Comparison of ENCODE assay signal across 35 cellular contexts in the genomic region with DNA sequence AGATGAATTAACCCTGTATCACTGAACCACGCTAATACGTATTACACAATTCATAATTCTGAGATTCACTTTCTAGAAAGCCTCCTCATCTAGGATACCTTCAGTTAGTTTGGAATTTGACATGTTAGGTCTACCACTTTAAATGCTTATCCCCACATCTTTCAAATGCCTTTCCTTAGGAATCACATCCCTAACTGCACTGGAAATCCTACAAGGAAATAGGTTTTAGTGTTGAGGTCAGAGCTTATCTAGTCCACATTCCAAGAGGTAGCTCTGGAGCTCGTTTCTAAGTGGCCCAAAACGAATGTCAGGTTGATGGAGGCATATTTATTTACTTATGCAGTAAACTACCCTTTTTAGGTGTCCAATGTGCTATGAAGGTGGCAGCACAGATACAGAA.
"Had no signal": no experiment of that assay in that cellular context is flagged by ENCODE, and none has a peak within 500 bp of the region (broad histone marks: within the 10 kb centered on the region; RNA-seq: fewer than 3 reads in every experiment).

No MANE protein-coding gene starts in this region.

- H3K4me3 Mint-ChIP-seq: activated B cell treated with CpG ODN at 0.5 μM for 24 hours; activated CD4-positive, alpha-beta memory T cell treated with anti-CD3 and anti-CD28 coated beads for 36 hours; activated CD4-positive, alpha-beta T cell treated with anti-CD3 and anti-CD28 coated beads, Interleukin-2, amount 10 ng/mL, durations not matched to agents 24 days and 14 days; activated CD8-positive, alpha-beta memory T cell treated with anti-CD3 and anti-CD28 coated beads, Interleukin-2, amount 10 ng/mL, durations not matched to agents 7 days and 5 days; activated CD8-positive, alpha-beta T cell treated with anti-CD3 and anti-CD28 coated beads, Interleukin-2, amount 10 ng/mL, durations not matched to agents 7 days and 5 days; activated naive CD4-positive, alpha-beta T cell treated with anti-CD3 and anti-CD28 coated beads for 36 hours; activated naive CD4-positive, alpha-beta T cell treated with anti-CD3 and anti-CD28 coated beads, Interleukin-2, amount 50 U/mL, for 24 hours; activated naive CD8-positive, alpha-beta T cell treated with anti-CD3 and anti-CD28 coated beads, Interleukin-2, amount 10 ng/mL, durations not matched to agents 7 days and 5 days; activated T-helper 1 cell treated with anti-CD3 and anti-CD28 coated beads, Interleukin-12 subunit alpha, Interleukin-12 subunit beta, Interleukin-2, Interleukin-4 antibody, amounts not matched to agents 30 ng/mL and 10 ng/mL and 1 ng/mL, durations not matched to agents 14 hours and 24 hours and 36 hours; brain; dendritic cell treated with granulocyte-macrophage colony-stimulating factor and Interleukin-4, amounts not matched to agents 40 ng/mL and 50 ng/mL, for 4 days; T-cell; T-helper 1 cell treated with Interleukin-12 subunit alpha and Interleukin-12 subunit beta and Interleukin-4 antibody, amounts not matched to agents 30 μg/mL and 1 μg/mL, for 36 hours had no signal

- H3K4me1 Mint-ChIP-seq: activated B cell treated with CpG ODN at 0.5 μM for 24 hours; activated CD4-positive, alpha-beta T cell treated with anti-CD3 and anti-CD28 coated beads, Interleukin-2, amount 10 ng/mL, durations not matched to agents 24 days and 14 days; activated CD8-positive, alpha-beta memory T cell treated with anti-CD3 and anti-CD28 coated beads, Interleukin-2, amount 10 ng/mL, durations not matched to agents 7 days and 5 days; activated naive CD4-positive, alpha-beta T cell treated with anti-CD3 and anti-CD28 coated beads, Interleukin-2, amount 50 U/mL, for 24 hours; activated naive CD8-positive, alpha-beta T cell treated with anti-CD3 and anti-CD28 coated beads, Interleukin-2, amount 10 ng/mL, durations not matched to agents 7 days and 5 days; brain; T-cell had no signal

- H3K4me3 ChIP-seq: breast epithelium, cardiac muscle cell, coronary artery, dorsolateral prefrontal cortex, esophagus squamous epithelium, gastroesophageal sphincter had no signal

- DNase-seq: activated B cell treated with CpG ODN at 0.5 μM for 24 hours; activated CD4-positive, alpha-beta memory T cell treated with anti-CD3 and anti-CD28 coated beads for 36 hours; activated CD4-positive, alpha-beta T cell treated with anti-CD3 and anti-CD28 coated beads, Interleukin-2, amount 10 ng/mL, durations not matched to agents 24 days and 14 days; activated CD8-positive, alpha-beta memory T cell treated with anti-CD3 and anti-CD28 coated beads, Interleukin-2, amount 10 ng/mL, durations not matched to agents 7 days and 5 days; activated CD8-positive, alpha-beta memory T cell treated with anti-CD3 and anti-CD28 coated beads, Interleukin-2, amount 50 U/mL, for 4 hours; activated CD8-positive, alpha-beta T cell treated with anti-CD3 and anti-CD28 coated beads, Interleukin-2, amount 10 ng/mL, durations not matched to agents 7 days and 5 days; activated effector memory CD4-positive, alpha-beta T cell treated with anti-CD3 and anti-CD28 coated beads, Interleukin-2, amount 50 U/mL, for 16 hours; activated naive CD4-positive, alpha-beta T cell treated with anti-CD3 and anti-CD28 coated beads for 36 hours; activated naive CD8-positive, alpha-beta T cell treated with anti-CD3 and anti-CD28 coated beads, Interleukin-2, amount 10 ng/mL, durations not matched to agents 7 days and 5 days; activated T-cell treated with anti-CD3 and anti-CD28 coated beads, Interleukin-2, amount 50 U/mL, for 1 hour; activated T-cell treated with anti-CD3 and anti-CD28 coated beads, Interleukin-2, amount 50 U/mL, for 48 hours; amniotic stem cell; aorta; central memory CD4-positive, alpha-beta T cell; dorsolateral prefrontal cortex; effector memory CD4-positive, alpha-beta T cell; esophagus squamous epithelium; foreskin melanocyte; head of caudate nucleus; SW 1271; T-cell; T1000; WERI-Rb-1 had no signal

- H3K27me3 Mint-ChIP-seq: activated B cell treated with CpG ODN at 0.5 μM for 24 hours; activated CD4-positive, alpha-beta memory T cell treated with anti-CD3 and anti-CD28 coated beads for 36 hours; activated CD4-positive, alpha-beta T cell treated with anti-CD3 and anti-CD28 coated beads, Interleukin-2, amount 10 ng/mL, durations not matched to agents 24 days and 14 days; activated CD8-positive, alpha-beta memory T cell treated with anti-CD3 and anti-CD28 coated beads, Interleukin-2, amount 10 ng/mL, durations not matched to agents 7 days and 5 days; activated naive CD4-positive, alpha-beta T cell treated with anti-CD3 and anti-CD28 coated beads, Interleukin-2, amount 50 U/mL, for 24 hours; activated naive CD8-positive, alpha-beta T cell treated with anti-CD3 and anti-CD28 coated beads, Interleukin-2, amount 10 ng/mL, durations not matched to agents 7 days and 5 days; brain; dendritic cell treated with granulocyte-macrophage colony-stimulating factor and Interleukin-4, amounts not matched to agents 40 ng/mL and 50 ng/mL, for 4 days; T-cell had no signal

- H3K9me3 Mint-ChIP-seq: activated CD4-positive, alpha-beta T cell treated with anti-CD3 and anti-CD28 coated beads, Interleukin-2, amount 10 ng/mL, durations not matched to agents 24 days and 14 days; activated naive CD4-positive, alpha-beta T cell treated with anti-CD3 and anti-CD28 coated beads, Interleukin-2, amount 50 U/mL, for 24 hours; activated T-helper 1 cell treated with anti-CD3 and anti-CD28 coated beads, Interleukin-12 subunit alpha, Interleukin-12 subunit beta, Interleukin-2, Interleukin-4 antibody, amounts not matched to agents 30 ng/mL and 10 ng/mL and 1 ng/mL, durations not matched to agents 14 hours and 24 hours and 36 hours; activated T-helper 2 cell treated with anti-CD3 and anti-CD28 coated beads, Interferon-gamma antibody, Interleukin-2, Interleukin-4, amounts not matched to agents 10 μg/mL and 5 μg/mL and 100 μg/mL, durations not matched to agents 14 hours and 24 hours and 36 hours; dendritic cell treated with granulocyte-macrophage colony-stimulating factor and Interleukin-4, amounts not matched to agents 40 ng/mL and 50 ng/mL, for 4 days; T-helper 1 cell treated with Interleukin-12 subunit alpha and Interleukin-12 subunit beta and Interleukin-4 antibody, amounts not matched to agents 30 μg/mL and 1 μg/mL, for 36 hours had no signal

- H3K27me3 ChIP-seq: breast epithelium, cardiac muscle cell, esophagus squamous epithelium, gastroesophageal sphincter had no signal

- H3K4me1 ChIP-seq: breast epithelium, esophagus squamous epithelium, gastroesophageal sphincter had no signal

- H3K36me3 ChIP-seq: breast epithelium had no signal

- H3K27ac Mint-ChIP-seq: activated B cell treated with CpG ODN at 0.5 μM for 24 hours; activated CD4-positive, alpha-beta memory T cell treated with anti-CD3 and anti-CD28 coated beads for 36 hours; activated CD4-positive, alpha-beta T cell treated with anti-CD3 and anti-CD28 coated beads, Interleukin-2, amount 10 ng/mL, durations not matched to agents 24 days and 14 days; activated CD8-positive, alpha-beta memory T cell treated with anti-CD3 and anti-CD28 coated beads, Interleukin-2, amount 10 ng/mL, durations not matched to agents 7 days and 5 days; activated CD8-positive, alpha-beta T cell treated with anti-CD3 and anti-CD28 coated beads, Interleukin-2, amount 10 ng/mL, durations not matched to agents 7 days and 5 days; activated naive CD4-positive, alpha-beta T cell treated with anti-CD3 and anti-CD28 coated beads for 36 hours; activated naive CD4-positive, alpha-beta T cell treated with anti-CD3 and anti-CD28 coated beads, Interleukin-2, amount 50 U/mL, for 24 hours; activated naive CD8-positive, alpha-beta T cell treated with anti-CD3 and anti-CD28 coated beads, Interleukin-2, amount 10 ng/mL, durations not matched to agents 7 days and 5 days; activated T-helper 1 cell treated with anti-CD3 and anti-CD28 coated beads, Interleukin-12 subunit alpha, Interleukin-12 subunit beta, Interleukin-2, Interleukin-4 antibody, amounts not matched to agents 30 ng/mL and 10 ng/mL and 1 ng/mL, durations not matched to agents 14 hours and 24 hours and 36 hours; activated T-helper 2 cell treated with anti-CD3 and anti-CD28 coated beads, Interferon-gamma antibody, Interleukin-2, Interleukin-4, amounts not matched to agents 10 μg/mL and 5 μg/mL and 100 μg/mL, durations not matched to agents 14 hours and 24 hours and 36 hours; brain; dendritic cell treated with granulocyte-macrophage colony-stimulating factor and Interleukin-4, amounts not matched to agents 40 ng/mL and 50 ng/mL, for 4 days; T-cell; T-helper 1 cell treated with Interleukin-12 subunit alpha and Interleukin-12 subunit beta and Interleukin-4 antibody, amounts not matched to agents 30 μg/mL and 1 μg/mL, for 36 hours had no signal

- ATAC-seq: activated CD4-positive, CD25-positive, alpha-beta regulatory T cell treated with anti-CD3 and anti-CD28 coated beads, Interleukin-2, amount 50 U/mL, for 24 hours; activated CD8-positive, alpha-beta memory T cell treated with anti-CD3 and anti-CD28 coated beads, Interleukin-2, amount 10 ng/mL, durations not matched to agents 7 days and 5 days; activated CD8-positive, alpha-beta T cell treated with anti-CD3 and anti-CD28 coated beads, Interleukin-2, amount 10 ng/mL, durations not matched to agents 7 days and 5 days; gastroesophageal sphincter; T-cell had no signal

- H3K9me3 ChIP-seq: breast epithelium, esophagus squamous epithelium, gastroesophageal sphincter had no signal

- H3K27ac ChIP-seq: breast epithelium, coronary artery, epithelial cell of prostate, esophagus squamous epithelium, gastroesophageal sphincter, WERI-Rb-1 had no signal
